21 cellular contexts compared by ENCODE assay signal in the genomic region with DNA sequence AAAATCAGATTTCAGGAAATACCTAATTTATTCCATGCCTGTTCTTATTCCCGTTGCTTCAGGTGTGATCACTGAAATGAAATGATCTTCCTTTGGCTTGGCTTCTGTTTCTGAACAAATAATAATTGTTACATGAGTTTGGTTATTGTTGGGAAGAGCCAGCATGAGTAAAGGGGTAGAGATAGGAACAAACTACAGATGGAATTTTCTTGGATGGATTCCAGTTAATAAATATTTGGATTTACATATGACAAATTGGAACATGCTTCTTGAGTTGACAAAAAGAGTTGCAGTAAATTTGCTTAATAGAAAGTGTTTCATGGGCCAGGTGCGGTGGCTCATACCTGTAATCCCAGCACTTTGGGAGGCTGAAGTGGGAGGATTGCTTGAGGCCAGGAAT. TPM values are rescaled to one million over a fixed set of nuclear protein-coding genes. Genes with fewer than 3 reads are reported as not detected.
"Had no signal": no experiment of that assay in that cellular context is flagged by ENCODE, and none has a peak within 500 bp of the region (broad histone marks: within the 10 kb centered on the region; RNA-seq: fewer than 3 reads in every experiment).

No MANE protein-coding gene starts in this region.

- H3K4me3 Mint-ChIP-seq: activated CD8-positive, alpha-beta T cell treated with anti-CD3 and anti-CD28 coated beads for 36 hours; memory B cell had no signal

- H3K27ac Mint-ChIP-seq: memory B cell had no signal

- H3K9me3 Mint-ChIP-seq: activated CD8-positive, alpha-beta T cell treated with anti-CD3 and anti-CD28 coated beads for 36 hours; memory B cell had no signal

- H3K27me3 ChIP-seq: esophagus muscularis mucosa, spleen, thyroid gland had no signal

- H3K27ac ChIP-seq: WERI-Rb-1 had no signal

- DNase-seq: activated effector memory CD4-positive, alpha-beta T cell treated with Interleukin-2 at 50 U/mL for 16 hours; activated naive CD4-positive, alpha-beta T cell treated with anti-CD3 and anti-CD28 coated beads, Interleukin-2, amount 50 U/mL, for 16 hours; activated T-cell treated with anti-CD3 and anti-CD28 coated beads, Interleukin-2, amount 50 U/mL, for 1 hour; effector CD4-positive, alpha-beta T cell; occipital lobe; posterior cingulate gyrus; retina; spleen; stimulated activated CD8-positive, alpha-beta memory T cell treated with anti-CD3 and anti-CD28 coated beads, Interleukin-4, amount 100 ng/mL, for 48 hours; stimulated activated naive CD4-positive, alpha-beta T cell treated with Interleukin-2 at 50 U/mL for 16 hours; thyroid gland; WERI-Rb-1 had no signal

- H3K9me3 ChIP-seq: esophagus muscularis mucosa, spleen, thyroid gland had no signal

- H3K27me3 Mint-ChIP-seq: activated CD8-positive, alpha-beta T cell treated with anti-CD3 and anti-CD28 coated beads for 36 hours; memory B cell had no signal

- H3K4me3 ChIP-seq: esophagus muscularis mucosa, spleen, thyroid gland had no signal

RNA-seq across cellular contexts. Expression of a gene that starts 28.2 kb away (rescaled TPM):
- total RNA-seq: activated CD8-positive, alpha-beta T cell treated with anti-CD3 and anti-CD28 coated beads for 36 hours; cerebellum; endothelial cell of umbilical vein; esophagus muscularis mucosa; liver; occipital lobe; spleen; subcutaneous adipose tissue; thyroid gland; ureter had no signal
- polyA plus RNA-seq: liver, neural cell, spleen had no signal
